19 cellular contexts compared by ENCODE assay signal in genomic region chr1:231272173-231272572, GRCh38. TPM values are rescaled to one million over a fixed set of nuclear protein-coding genes. Genes with fewer than 3 reads are reported as not detected.
DNase-seq lines count a peak whose midpoint lies in the region; ATAC-seq and TF ChIP-seq lines count a peak whose summit lies in the region.
"Had no signal": no experiment of that assay in that cellular context is flagged by ENCODE, and none has a peak within 500 bp of the region (broad histone marks: within the 10 kb centered on the region; RNA-seq: fewer than 3 reads in every experiment).

No MANE protein-coding gene starts in this region.

- H3K36me3 ChIP-seq in left ventricle myocardium inferior: peaks cover 80% of the 10 kb centered on the region
- H3K36me3 ChIP-seq in ascending aorta: peaks cover 55 to 89% of the 10 kb centered on the region in 2 donors
- H3K36me3 ChIP-seq in suprapubic skin: peaks cover 86% of the 10 kb centered on the region

- no peak for DNase-seq in left ventricle myocardium inferior
- DNase-seq in cardiac septum (ENCODE audit: low spot score): no peak
- DNase-seq in activated T-helper 1 cell treated with anti-CD3 and anti-CD28 coated beads, Interleukin-12 subunit alpha, Interleukin-12 subunit beta, Interleukin-2, Interleukin-4 antibody, amounts not matched to agents 30 ng/mL and 10 ng/mL and 1 ng/mL, durations not matched to agents 14 hours and 24 hours and 36 hours (ENCODE audit: low spot score): peak; percentile 27
- DNase-seq in left colon: no peak
- DNase-seq in ascending aorta (ENCODE audit: low spot score in 2 of 2): no peak
- DNase-seq in suprapubic skin (ENCODE audit: low spot score in 2 of 2): no peak
- DNase-seq: AML-193; dorsolateral prefrontal cortex; erythroblast; midbrain; NCI-H1417 treated with DMSO at 0.1 percent for 48 hours; NCI-H526 treated with DMSO at 0.1 percent for 48 hours; stimulated activated CD4-positive, alpha-beta T cell treated with anti-CD3 and anti-CD28 coated beads, Interleukin-12 subunit alpha, Interleukin-12 subunit beta, amount 100 ng/mL, for 4 hours; SW 1271; tibial artery had no signal

- H3K36me3 Mint-ChIP-seq in activated T-helper 1 cell treated with anti-CD3 and anti-CD28 coated beads, Interleukin-12 subunit alpha, Interleukin-12 subunit beta, Interleukin-2, Interleukin-4 antibody, amounts not matched to agents 30 ng/mL and 10 ng/mL and 1 ng/mL, durations not matched to agents 14 hours and 24 hours and 36 hours (ENCODE audit: low read depth): peaks cover 56% of the 10 kb centered on the region

- 79% methylated on average over 3 of the region's 3 CpGs for WGBS in suprapubic skin

- no peaks in the 10 kb centered on the region for H3K9me3 Mint-ChIP-seq in activated T-helper 1 cell treated with anti-CD3 and anti-CD28 coated beads, Interleukin-12 subunit alpha, Interleukin-12 subunit beta, Interleukin-2, Interleukin-4 antibody, amounts not matched to agents 30 ng/mL and 10 ng/mL and 1 ng/mL, durations not matched to agents 14 hours and 24 hours and 36 hours
- H3K9me3 Mint-ChIP-seq: HFFc6 had no signal

- H3K4me1 Mint-ChIP-seq in activated T-helper 1 cell treated with anti-CD3 and anti-CD28 coated beads, Interleukin-12 subunit alpha, Interleukin-12 subunit beta, Interleukin-2, Interleukin-4 antibody, amounts not matched to agents 30 ng/mL and 10 ng/mL and 1 ng/mL, durations not matched to agents 14 hours and 24 hours and 36 hours (ENCODE audit: low read depth): peaks cover 39% of the 10 kb centered on the region

- H3K4me3 ChIP-seq in left ventricle myocardium inferior (no peak overlapping the region), ascending aorta (no peak overlapping the region), suprapubic skin (no peak overlapping the region)
- H3K4me3 ChIP-seq: dorsolateral prefrontal cortex, tibial artery had no signal

- TF ChIP-seq CTCF in left ventricle myocardium inferior (IDR thresholded peaks at IDR 0.05; ENCODE audit: borderline replicate concordance) (no peak), ascending aorta (IDR thresholded peaks at IDR 0.05) (no peak), suprapubic skin (IDR thresholded peaks at IDR 0.05) (no peak)

- H3K27ac Mint-ChIP-seq in activated T-helper 1 cell treated with anti-CD3 and anti-CD28 coated beads, Interleukin-12 subunit alpha, Interleukin-12 subunit beta, Interleukin-2, Interleukin-4 antibody, amounts not matched to agents 30 ng/mL and 10 ng/mL and 1 ng/mL, durations not matched to agents 14 hours and 24 hours and 36 hours: peak overlapping the region; percentile 100
- H3K27ac Mint-ChIP-seq: HFFc6 had no signal

- H3K4me3 Mint-ChIP-seq in activated T-helper 1 cell treated with anti-CD3 and anti-CD28 coated beads, Interleukin-12 subunit alpha, Interleukin-12 subunit beta, Interleukin-2, Interleukin-4 antibody, amounts not matched to agents 30 ng/mL and 10 ng/mL and 1 ng/mL, durations not matched to agents 14 hours and 24 hours and 36 hours: peak overlapping the region; percentile 80
- H3K4me3 Mint-ChIP-seq: HFFc6 had no signal

- H3K4me1 ChIP-seq in left ventricle myocardium inferior: peaks cover 31% of the 10 kb centered on the region
- no peaks in the 10 kb centered on the region for H3K4me1 ChIP-seq in ascending aorta
- no peaks in the 10 kb centered on the region for H3K4me1 ChIP-seq in suprapubic skin
- H3K4me1 ChIP-seq: tibial artery had no signal

- peak; percentile 26 for ATAC-seq in left colon
- ATAC-seq in HG03521 (IDR thresholded peaks at IDR 0.05; ENCODE audit: unreplicated experiment): no peak
- ATAC-seq: Right ventricle myocardium inferior had no signal

- H3K27me3 ChIP-seq in left ventricle myocardium inferior (ENCODE audit: low read depth) (no peaks in the 10 kb centered on the region), ascending aorta (no peaks in the 10 kb centered on the region), suprapubic skin (no peaks in the 10 kb centered on the region)
- H3K27me3 ChIP-seq: dorsolateral prefrontal cortex, tibial artery had no signal

- H3K27me3 Mint-ChIP-seq in activated T-helper 1 cell treated with anti-CD3 and anti-CD28 coated beads, Interleukin-12 subunit alpha, Interleukin-12 subunit beta, Interleukin-2, Interleukin-4 antibody, amounts not matched to agents 30 ng/mL and 10 ng/mL and 1 ng/mL, durations not matched to agents 14 hours and 24 hours and 36 hours (ENCODE audit: insufficient read depth): no peaks in the 10 kb centered on the region

- H3K27ac ChIP-seq in left ventricle myocardium inferior (replicated peaks) (peak overlapping the region; percentile 61), ascending aorta (no peak overlapping the region), suprapubic skin (no peak overlapping the region)
- H3K27ac ChIP-seq: dorsolateral prefrontal cortex, HL-60, tibial artery had no signal

- intact Hi-C loops in left ventricle myocardium inferior (cut with micrococcal nuclease) (no loop called here), cardiac septum (cut with DNase I) (no loop called here), left colon (cut with DNase I, micrococcal nuclease) (no loop called here), ascending aorta (cut with DNase I) (no loop called here)
- intact Hi-C loops in activated T-helper 1 cell treated with anti-CD3 and anti-CD28 coated beads, Interleukin-12 subunit alpha, Interleukin-12 subunit beta, Interleukin-2, Interleukin-4 antibody, amounts not matched to agents 30 ng/mL and 10 ng/mL and 1 ng/mL, durations not matched to agents 14 hours and 24 hours and 36 hours (cut with micrococcal nuclease): loop anchor here (1.0 to 2.0 kb wide), 4 partner anchors 31 to 293 kb away; partner anchors contain the start of genes ARV1, EGLN1, GNPAT and SPRTN

- TF ChIP-seq POLR2A in suprapubic skin (IDR thresholded peaks at IDR 0.05): no peak

- H3K9me3 ChIP-seq in left ventricle myocardium inferior (replicated peaks) (no peaks in the 10 kb centered on the region), ascending aorta (no peaks in the 10 kb centered on the region), suprapubic skin (no peaks in the 10 kb centered on the region)
- H3K9me3 ChIP-seq: tibial artery had no signal

- TF ChIP-seq EP300 in suprapubic skin (IDR thresholded peaks at IDR 0.05): no peak

RNA-seq across cellular contexts. Expression of gene GNPAT, which starts 31.2 kb away (rescaled TPM):
- total RNA-seq in left ventricle myocardium inferior: 56.7 TPM
- total RNA-seq in cardiac septum: 49.0 TPM
- 41.7 and 43.1 TPM in 2 replicates for total RNA-seq in activated T-helper 1 cell treated with anti-CD3 and anti-CD28 coated beads, Interleukin-12 subunit alpha, Interleukin-12 subunit beta, Interleukin-2, Interleukin-4 antibody, amounts not matched to agents 30 ng/mL and 10 ng/mL and 1 ng/mL, durations not matched to agents 14 hours and 24 hours and 36 hours
- total RNA-seq in left colon: 10 to 100 TPM; 30.4 to 30.6 TPM
- total RNA-seq in ascending aorta: 34.8 TPM
- 10 to 100 TPM; 32.5 to 56.9 (median 42.7) TPM for total RNA-seq in suprapubic skin
